In genomic region chr7:50208335-50208982, GRCh38 we compare ENCODE assay signal across 21 cellular contexts.
DNase-seq lines count a peak whose midpoint lies in the region; ATAC-seq and TF ChIP-seq lines count a peak whose summit lies in the region.
"Had no signal": no experiment of that assay in that cellular context is flagged by ENCODE, and none has a peak within 500 bp of the region (broad histone marks: within the 10 kb centered on the region; RNA-seq: fewer than 3 reads in every experiment).

No MANE protein-coding gene starts in this region.

- peak overlapping the region; percentile 16 for H3K4me3 Mint-ChIP-seq in activated T-cell treated with anti-CD3 and anti-CD28 coated beads, Interleukin-2, amount 50 U/mL, for 24 hours
- peak overlapping the region; percentile 27 for H3K4me3 Mint-ChIP-seq in activated CD8-positive, alpha-beta T cell treated with anti-CD3 and anti-CD28 coated beads, Interleukin-2, amount 10 ng/mL, durations not matched to agents 7 days and 5 days
- H3K4me3 Mint-ChIP-seq in naive thymus-derived CD8-positive, alpha-beta T cell: peak overlapping the region in 9 of 10 donors; percentile 30 to 88 (median 46)

- no peaks in the 10 kb centered on the region for H3K36me3 ChIP-seq in osteoblast (ENCODE audit: insufficient read depth, low read length)
- H3K36me3 ChIP-seq: breast epithelium, lower lobe of right lung, prostate gland, spleen had no signal

- no peak for TF ChIP-seq CTCF in GM13976 (IDR thresholded peaks at IDR 0.05; ENCODE audit: borderline replicate concordance, control extremely low read depth, extremely low read depth, insufficient read depth, missing control alignments)
- TF ChIP-seq CTCF in osteoblast (IDR thresholded peaks at IDR 0.05; ENCODE audit: extremely low read depth, low read depth, low read length): no peak

- DNase-seq in activated T-cell treated with anti-CD3 and anti-CD28 coated beads, Interleukin-2, amount 50 U/mL, for 24 hours: no peak
- DNase-seq in activated T-cell treated with anti-CD3 and anti-CD28 coated beads, Interleukin-2, amount 50 U/mL, for 1 hour: no peak
- peak; percentile 28 for DNase-seq in GM13976 (ENCODE audit: low spot score)
- DNase-seq in activated CD8-positive, alpha-beta T cell treated with anti-CD3 and anti-CD28 coated beads, Interleukin-2, amount 10 ng/mL, durations not matched to agents 7 days and 5 days: peak; percentile 53
- DNase-seq in naive thymus-derived CD8-positive, alpha-beta T cell: no peak
- no peak for DNase-seq in KBM-7
- no peak for DNase-seq in SK-N-DZ (ENCODE audit: low spot score)
- no peak for DNase-seq in osteoblast (ENCODE audit: insufficient read length, low spot score, missing footprints)
- DNase-seq: ACHN; activated CD4-positive, CD25-positive, alpha-beta regulatory T cell; activated gamma-delta T cell treated with Interleukin-2 at 50 U/mL for 16 hours; dorsolateral prefrontal cortex; NCI-H1105 treated with DMSO at 0.1 percent for 48 hours; NCI-H2171 treated with DMSO at 0.1 percent for 48 hours; substantia nigra; SW 1271 had no signal

- no peaks in the 10 kb centered on the region for H3K27me3 ChIP-seq in osteoblast (ENCODE audit: insufficient read depth, low read length)
- H3K27me3 ChIP-seq: breast epithelium, spleen had no signal

- no peak overlapping the region for H3K4me2 ChIP-seq in osteoblast (ENCODE audit: insufficient read depth, low read length)

- no peak overlapping the region for H2AFZ ChIP-seq in osteoblast (ENCODE audit: low read length)

- no peak overlapping the region for H3K27ac ChIP-seq in osteoblast (ENCODE audit: low read depth, low read length)
- H3K27ac ChIP-seq: breast epithelium, dorsolateral prefrontal cortex, HL-60, lower lobe of right lung, prostate gland had no signal

- H3K9me3 Mint-ChIP-seq in activated T-cell treated with anti-CD3 and anti-CD28 coated beads, Interleukin-2, amount 50 U/mL, for 24 hours: no peaks in the 10 kb centered on the region
- H3K9me3 Mint-ChIP-seq in activated CD8-positive, alpha-beta T cell treated with anti-CD3 and anti-CD28 coated beads, Interleukin-2, amount 10 ng/mL, durations not matched to agents 7 days and 5 days (ENCODE audit: insufficient read depth): no peaks in the 10 kb centered on the region
- H3K9me3 Mint-ChIP-seq in naive thymus-derived CD8-positive, alpha-beta T cell: no peaks in the 10 kb centered on the region

- peak overlapping the region; percentile 95 for H3K27ac Mint-ChIP-seq in activated T-cell treated with anti-CD3 and anti-CD28 coated beads, Interleukin-2, amount 50 U/mL, for 24 hours
- peak overlapping the region; percentile 93 for H3K27ac Mint-ChIP-seq in activated CD8-positive, alpha-beta T cell treated with anti-CD3 and anti-CD28 coated beads, Interleukin-2, amount 10 ng/mL, durations not matched to agents 7 days and 5 days
- H3K27ac Mint-ChIP-seq in naive thymus-derived CD8-positive, alpha-beta T cell: peak overlapping the region; percentile 78 to 98 (median 94)

- no peaks in the 10 kb centered on the region for H3K9me3 ChIP-seq in osteoblast (ENCODE audit: low read depth, low read length)
- H3K9me3 ChIP-seq: breast epithelium, lower lobe of right lung, prostate gland, spleen had no signal

- POLR2A ChIA-PET in activated CD8-positive, alpha-beta T cell treated with anti-CD3 and anti-CD28 coated beads, Interleukin-2, amount 10 ng/mL, durations not matched to agents 7 days and 5 days (lab: Charles Lee): interaction anchor here (2.8 to 3.9 kb wide), 4 partner anchors 58 to 100 kb away, joined by 17 to 127 read pairs (median 34); partner anchors contain the start of gene IKZF1
- POLR2A ChIA-PET in naive thymus-derived CD8-positive, alpha-beta T cell (lab: Charles Lee): interaction anchor here (0.7 to 15.2 kb wide), 7 partner anchors 16 to 209 kb away, joined by 3 to 442 read pairs (median 20); partner anchors contain the start of gene IKZF1

- H4K20me1 ChIP-seq in osteoblast (ENCODE audit: insufficient read depth, low read length): no peaks in the 10 kb centered on the region

- H3K27me3 Mint-ChIP-seq in activated T-cell treated with anti-CD3 and anti-CD28 coated beads, Interleukin-2, amount 50 U/mL, for 24 hours: no peaks in the 10 kb centered on the region
- no peaks in the 10 kb centered on the region for H3K27me3 Mint-ChIP-seq in activated CD8-positive, alpha-beta T cell treated with anti-CD3 and anti-CD28 coated beads, Interleukin-2, amount 10 ng/mL, durations not matched to agents 7 days and 5 days (ENCODE audit: low read depth)
- H3K27me3 Mint-ChIP-seq in naive thymus-derived CD8-positive, alpha-beta T cell: no peaks in the 10 kb centered on the region

- CTCF ChIA-PET in activated CD8-positive, alpha-beta T cell treated with anti-CD3 and anti-CD28 coated beads, Interleukin-2, amount 10 ng/mL, durations not matched to agents 7 days and 5 days (lab: Charles Lee): interaction anchor here (1.2 to 7.3 kb wide), 4 partner anchors 58 to 160 kb away, joined by 3 to 197 read pairs (median 134); partner anchors contain the start of gene IKZF1

- no peaks in the 10 kb centered on the region for H3K79me2 ChIP-seq in osteoblast (ENCODE audit: insufficient read depth, low read length)

- in situ Hi-C loops in GM13976 (cut with MboI; ENCODE audit: low sequenced_read_pairs, unreplicated experiment): no loop called here
- in situ Hi-C loops in KBM-7 (cut with MboI; ENCODE audit: low pct_unique_long_range_greater_than_20kb, low sequenced_read_pairs): no loop called here

- no peak overlapping the region for H3K4me3 ChIP-seq in osteoblast (ENCODE audit: insufficient read depth, low read length)
- H3K4me3 ChIP-seq: breast epithelium, dorsolateral prefrontal cortex, lower lobe of right lung, prostate gland had no signal

- no peaks in the 10 kb centered on the region for H3K4me1 ChIP-seq in osteoblast (ENCODE audit: insufficient read depth, low read length)
- H3K4me1 ChIP-seq: breast epithelium, prostate gland had no signal

- peaks cover 98% of the 10 kb centered on the region for H3K4me1 Mint-ChIP-seq in activated T-cell treated with anti-CD3 and anti-CD28 coated beads, Interleukin-2, amount 50 U/mL, for 24 hours (ENCODE audit: low read depth)
- H3K4me1 Mint-ChIP-seq in activated CD8-positive, alpha-beta T cell treated with anti-CD3 and anti-CD28 coated beads, Interleukin-2, amount 10 ng/mL, durations not matched to agents 7 days and 5 days (ENCODE audit: low read depth): peaks cover 98% of the 10 kb centered on the region
- H3K4me1 Mint-ChIP-seq in naive thymus-derived CD8-positive, alpha-beta T cell: peaks cover 66 to 99% (median 94%) of the 10 kb centered on the region in 4 donors

- no peak for ATAC-seq in activated CD8-positive, alpha-beta T cell treated with anti-CD3 and anti-CD28 coated beads, Interleukin-2, amount 10 ng/mL, durations not matched to agents 7 days and 5 days
- ATAC-seq in naive thymus-derived CD8-positive, alpha-beta T cell: no peak

- no peaks in the 10 kb centered on the region for H3K36me3 Mint-ChIP-seq in activated T-cell treated with anti-CD3 and anti-CD28 coated beads, Interleukin-2, amount 50 U/mL, for 24 hours (ENCODE audit: low read depth)
- H3K36me3 Mint-ChIP-seq in activated CD8-positive, alpha-beta T cell treated with anti-CD3 and anti-CD28 coated beads, Interleukin-2, amount 10 ng/mL, durations not matched to agents 7 days and 5 days (ENCODE audit: low read depth): peaks cover 22% of the 10 kb centered on the region
- H3K36me3 Mint-ChIP-seq in naive thymus-derived CD8-positive, alpha-beta T cell: no peaks in the 10 kb centered on the region

Comparison
In these comparisons a context has a peak if more than half of its experiments do, and no peak if none do; other contexts are left out.
1. DNase-seq: peak in GM13976 (single experiment) and activated CD8-positive, alpha-beta T cell treated with anti-CD3 and anti-CD28 coated beads, Interleukin-2, amount 10 ng/mL, durations not matched to agents 7 days and 5 days (single experiment); none in activated T-cell treated with anti-CD3 and anti-CD28 coated beads, Interleukin-2, amount 50 U/mL, for 24 hours (single experiment), activated T-cell treated with anti-CD3 and anti-CD28 coated beads, Interleukin-2, amount 50 U/mL, for 1 hour (single experiment), naive thymus-derived CD8-positive, alpha-beta T cell (0 of 10), KBM-7 (single experiment), SK-N-DZ (single experiment) and osteoblast (single experiment).
2. Peak in every context shown above with its lines, with median percentiles within 50 percentile points of each other: H3K27ac Mint-ChIP-seq and H3K4me3 Mint-ChIP-seq.